31 cellular contexts compared by ENCODE assay signal in the genomic region with DNA sequence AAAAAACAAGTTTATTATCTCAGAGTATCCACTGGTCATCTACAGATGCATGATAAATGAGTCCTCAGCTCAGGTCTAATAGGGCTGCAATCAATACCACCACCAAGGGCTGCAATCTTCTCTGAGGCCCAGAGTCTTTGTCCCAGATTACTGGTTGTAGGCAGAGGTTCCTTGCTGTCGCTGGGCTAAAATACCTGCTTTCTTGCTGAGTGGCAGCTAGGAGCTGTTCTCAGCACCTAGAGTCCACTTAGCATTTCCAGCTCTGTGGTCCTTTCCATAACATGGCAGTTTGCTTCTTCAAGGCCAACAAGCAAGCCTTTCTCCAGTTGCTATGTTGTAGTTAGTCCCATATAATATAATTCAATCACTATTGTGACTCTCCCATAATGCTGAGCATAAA.
"Had no signal": no experiment of that assay in that cellular context is flagged by ENCODE, and none has a peak within 500 bp of the region (broad histone marks: within the 10 kb centered on the region; RNA-seq: fewer than 3 reads in every experiment).

No MANE protein-coding gene starts in this region.

- H3K9me3 Mint-ChIP-seq: mesothelial cell of epicardium, nephron progenitor cell had no signal

- H3K27ac ChIP-seq: left lung, lower lobe of right lung, pancreas, prostate gland, skin epidermis, stomach, testis, thyroid gland, uterus had no signal

- ATAC-seq: left colon; left lung; lower lobe of right lung; natural killer cell; pancreas; right cardiac atrium; sciatic nerve; stimulated activated naive B cell treated with anti-CD40 and anti-IgM and Interleukin-4, amounts not matched to agents 10 μg/mL and 1 μg/mL and 100 μg/mL, for 72 hours; stimulated activated naive CD8-positive, alpha-beta T cell treated with anti-CD3 and anti-CD28 coated beads, Interleukin-15, Interleukin-2, amounts not matched to agents 100 U/mL and 50 U/mL, for 24 hours had no signal

- H3K36me3 ChIP-seq: left lung, lower lobe of right lung, pancreas, prostate gland, stomach, thyroid gland, uterus had no signal

- H3K4me1 Mint-ChIP-seq: immature natural killer cell; mesothelial cell of epicardium; naive B cell; natural killer cell; nephron progenitor cell; stimulated activated naive B cell treated with anti-CD40 and anti-IgM and Interleukin-4, amounts not matched to agents 10 μg/mL and 1 μg/mL and 100 μg/mL, for 72 hours had no signal

- H3K4me1 ChIP-seq: left lung, lower lobe of right lung, pancreas, prostate gland, stomach, testis, thyroid gland, uterus had no signal

- H3K4me3 Mint-ChIP-seq: immature natural killer cell; mesothelial cell of epicardium; naive B cell; natural killer cell; nephron progenitor cell; stimulated activated naive B cell treated with anti-CD40 and anti-IgM and Interleukin-4, amounts not matched to agents 10 μg/mL and 1 μg/mL and 100 μg/mL, for 72 hours had no signal

- H3K27me3 Mint-ChIP-seq: naive B cell; stimulated activated naive B cell treated with anti-CD40 and anti-IgM and Interleukin-4, amounts not matched to agents 10 μg/mL and 1 μg/mL and 100 μg/mL, for 72 hours had no signal

- H3K27ac Mint-ChIP-seq: immature natural killer cell; mesothelial cell of epicardium; naive B cell; natural killer cell; nephron progenitor cell; stimulated activated naive B cell treated with anti-CD40 and anti-IgM and Interleukin-4, amounts not matched to agents 10 μg/mL and 1 μg/mL and 100 μg/mL, for 72 hours had no signal

- H3K27me3 ChIP-seq: left lung, pancreas, stomach, testis, thyroid gland, uterus had no signal

- H3K36me3 Mint-ChIP-seq: immature natural killer cell; mesothelial cell of epicardium; naive B cell; natural killer cell; stimulated activated naive B cell treated with anti-CD40 and anti-IgM and Interleukin-4, amounts not matched to agents 10 μg/mL and 1 μg/mL and 100 μg/mL, for 72 hours had no signal

- H3K9me3 ChIP-seq: lower lobe of right lung, pancreas, prostate gland, testis, thyroid gland, uterus had no signal

- DNase-seq: hypothalamus; immature natural killer cell; kidney; left colon; left lung; lower lobe of right lung; mammary epithelial cell; mesenchymal stem cell; naive B cell; natural killer cell; nephron progenitor cell; nucleus accumbens; pancreas; posterior cingulate gyrus; retina; right cardiac atrium; stimulated activated CD4-positive, alpha-beta T cell treated with anti-CD3 and anti-CD28 coated beads, Interleukin-12 subunit alpha, Interleukin-12 subunit beta, amount 100 ng/mL, for 4 hours; stimulated activated CD4-positive, alpha-beta T cell treated with anti-CD3 and anti-CD28 coated beads, Interleukin-15, amount 100 ng/mL, for 24 hours; stimulated activated CD4-positive, alpha-beta T cell treated with anti-CD3 and anti-CD28 coated beads, Interleukin-2, amount 100 ng/mL, for 24 hours; stimulated activated CD4-positive, alpha-beta T cell treated with anti-CD3 and anti-CD28 coated beads, Interleukin-4, amount 100 ng/mL, for 1 hour; stimulated activated naive B cell treated with anti-CD40 and anti-IgM and Interleukin-4, amounts not matched to agents 10 μg/mL and 1 μg/mL and 100 μg/mL, for 72 hours; stimulated activated naive CD8-positive, alpha-beta T cell treated with anti-CD3 and anti-CD28 coated beads, Interleukin-15, Interleukin-2, amounts not matched to agents 100 U/mL and 50 U/mL, for 24 hours; stomach; testis; thyroid gland; trophoblast cell; uterus had no signal

- H3K4me3 ChIP-seq: left lung, lower lobe of right lung, pancreas, prostate gland, skin epidermis, stomach, testis, thyroid gland, uterus had no signal
